Comparison of ENCODE assay signal across 1 cellular context in the genomic region with DNA sequence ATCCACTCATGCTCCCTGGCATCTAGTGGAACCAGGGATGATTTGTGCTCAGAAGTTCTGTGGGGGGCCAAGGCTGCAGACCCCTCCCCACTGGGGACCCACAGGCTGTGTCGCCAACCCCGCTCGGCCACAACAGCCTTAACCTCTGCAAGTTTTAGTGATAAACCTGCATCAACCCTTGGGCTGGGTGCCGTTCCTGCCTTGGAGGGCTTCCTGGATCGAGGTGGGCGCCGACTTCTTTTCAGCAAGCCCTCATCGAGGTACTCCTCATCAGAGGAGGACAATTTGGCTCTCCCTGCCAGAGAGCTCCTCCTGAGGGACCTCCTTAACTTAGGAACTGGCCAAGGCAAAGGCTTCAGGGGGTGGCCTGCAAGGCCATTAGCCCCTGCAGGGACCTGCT.
TF ChIP-seq lines count a peak whose summit lies in the region.

No MANE protein-coding gene starts in this region.

TF ChIP-seq in GM23338, 12 proteins besides CTCF, POLR2A, EP300 and RAD21 (continued from another document):
- no peak for TF ChIP-seq ZNF462 (CRISPR knock-in tag; IDR thresholded peaks at IDR 0.05)
- no peak for TF ChIP-seq NANOG (IDR thresholded peaks at IDR 0.05; ENCODE audit: borderline replicate concordance)
